36 cellular contexts compared by ENCODE assay signal in genomic region chr5:56376128-56376527, GRCh38.
"Had no signal": no experiment of that assay in that cellular context is flagged by ENCODE, and none has a peak within 500 bp of the region (broad histone marks: within the 10 kb centered on the region; RNA-seq: fewer than 3 reads in every experiment).

No MANE protein-coding gene starts in this region.

- H3K9me3 ChIP-seq: MG63 had no signal

- DNase-seq: Karpas-422, Kasumi-1, MG63, MM.1S, MV-4-11, NCI-H1048, NCI-H1092, NCI-H1092 treated with DMSO at 0.1 percent for 48 hours, NCI-H1105, NCI-H1105 treated with DMSO at 0.1 percent for 48 hours, NCI-H1417, NCI-H1417 treated with DMSO at 0.1 percent for 48 hours, NCI-H1436, NCI-H1436 treated with DMSO at 0.1 percent for 48 hours, NCI-H146, NCI-H1694, NCI-H1694 treated with DMSO at 0.1 percent for 48 hours, NCI-H187, NCI-H187 treated with DMSO at 0.1 percent for 48 hours, NCI-H1930, NCI-H2029, NCI-H2029 treated with DMSO at 0.1 percent for 48 hours, NCI-H2081, NCI-H2081 treated with DMSO at 0.1 percent for 48 hours, NCI-H2107, NCI-H2171, NCI-H2171 treated with DMSO at 0.1 percent for 48 hours, NCI-H2227 treated with DMSO at 0.1 percent for 48 hours, NCI-H226, NCI-H345, NCI-H446, NCI-H446 treated with DMSO at 0.1 percent for 48 hours, NCI-H510A, NCI-H510A treated with DMSO at 0.1 percent for 48 hours, NCI-H524, NCI-H524 treated with DMSO at 0.1 percent for 48 hours had no signal

- H3K4me3 ChIP-seq: MG63 had no signal

- H3K36me3 ChIP-seq: MG63 had no signal

- H3K27me3 ChIP-seq: MG63 had no signal
